In the genomic region with DNA sequence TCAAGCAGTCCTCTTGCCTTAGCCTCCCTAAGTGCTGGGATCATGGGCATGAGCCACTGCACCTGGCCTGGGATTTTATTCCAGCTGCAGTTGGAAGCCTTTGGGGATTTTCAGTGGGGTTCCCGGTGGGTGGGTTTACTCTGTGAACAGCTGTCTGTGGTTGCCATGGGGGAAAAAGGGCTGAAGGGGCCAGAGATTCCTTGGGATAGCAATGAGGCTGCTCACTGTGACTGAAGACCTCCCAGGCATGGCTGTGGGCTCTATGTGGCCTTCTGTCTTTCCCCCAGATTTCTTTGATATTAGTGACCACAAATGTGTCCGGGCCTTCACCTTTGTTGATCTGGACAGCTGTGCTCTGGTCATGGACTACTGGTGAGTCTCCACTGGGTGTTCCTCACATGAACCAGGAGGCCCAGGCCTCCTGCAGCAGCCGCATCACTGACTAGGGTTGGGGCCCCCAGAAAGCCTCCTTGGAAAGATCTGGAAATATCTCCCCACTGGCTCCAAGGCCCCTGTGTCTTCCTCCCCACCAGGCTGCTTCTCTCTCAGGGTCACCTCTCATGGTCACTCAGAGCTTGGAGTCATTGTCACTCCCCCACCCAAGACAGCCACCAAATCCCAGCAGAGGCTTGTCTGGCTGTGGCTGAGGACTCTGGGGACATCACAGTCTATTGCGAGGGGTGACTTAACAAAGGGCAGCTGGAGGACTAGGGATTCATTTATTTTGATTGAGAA, we compare ENCODE assay signal across 20 cellular contexts. TPM values are rescaled to one million over a fixed set of nuclear protein-coding genes. Genes with fewer than 3 reads are reported as not detected.
"Had no signal": no experiment of that assay in that cellular context is flagged by ENCODE, and none has a peak within 500 bp of the region (broad histone marks: within the 10 kb centered on the region; RNA-seq: fewer than 3 reads in every experiment).

No MANE protein-coding gene starts in this region.

- H3K27me3 ChIP-seq: esophagus squamous epithelium, right atrium auricular region, testis, tibial artery had no signal

- DNase-seq: cortex of kidney; effector memory CD8-positive, alpha-beta T cell; erythroblast; esophagus squamous epithelium; foreskin melanocyte; left ventricle myocardium superior; lower lobe of right lung; natural killer cell; stimulated activated CD4-positive, alpha-beta T cell treated with anti-CD3 and anti-CD28 coated beads, Interleukin-4, amount 100 ng/mL, for 4 hours; stimulated activated naive CD8-positive, alpha-beta T cell treated with anti-CD3 and anti-CD28 coated beads, Interleukin-15, Interleukin-2, amounts not matched to agents 100 U/mL and 50 U/mL, for 24 hours; substantia nigra; testis; tibial artery had no signal

- H3K27ac ChIP-seq: esophagus squamous epithelium, lower lobe of right lung, prostate gland, right atrium auricular region, testis, tibial artery had no signal

- ATAC-seq: effector memory CD8-positive, alpha-beta T cell; left ventricle myocardium superior; lower lobe of right lung; natural killer cell; sciatic nerve; stimulated activated memory B cell treated with anti-CD40 and anti-IgM and Interleukin-4, amounts not matched to agents 10 μg/mL and 1 μg/mL and 100 μg/mL, for 72 hours; stimulated activated naive CD8-positive, alpha-beta T cell treated with anti-CD3 and anti-CD28 coated beads, Interleukin-15, Interleukin-2, amounts not matched to agents 100 U/mL and 50 U/mL, for 24 hours had no signal

- H3K4me3 ChIP-seq: esophagus squamous epithelium, lower lobe of right lung, prostate gland, right atrium auricular region, testis, tibial artery had no signal

- H3K4me1 ChIP-seq: lower lobe of right lung, prostate gland, right atrium auricular region, testis, tibial artery had no signal

- H3K9me3 ChIP-seq: esophagus squamous epithelium, lower lobe of right lung, prostate gland, right atrium auricular region, testis, tibial artery had no signal

- H3K36me3 ChIP-seq: esophagus squamous epithelium, lower lobe of right lung, prostate gland, right atrium auricular region, tibial artery had no signal

RNA-seq across cellular contexts. Expression of gene EFCAB8, which starts 33.4 kb away (rescaled TPM):
- total RNA-seq: dermis microvascular lymphatic vessel endothelial cell, left ventricle myocardium superior, right atrium auricular region, skeletal muscle tissue had no signal
- polyA plus RNA-seq: neural cell had no signal
